In genomic region chr14:75545907-75546306, GRCh38 we compare ENCODE assay signal across 16 cellular contexts. TPM values are rescaled to one million over a fixed set of nuclear protein-coding genes. Genes with fewer than 3 reads are reported as not detected.
DNase-seq lines count a peak whose midpoint lies in the region; ATAC-seq lines count a peak whose summit lies in the region.
"Had no signal": no experiment of that assay in that cellular context is flagged by ENCODE, and none has a peak within 500 bp of the region (broad histone marks: within the 10 kb centered on the region; RNA-seq: fewer than 3 reads in every experiment).

No MANE protein-coding gene starts in this region.

- H3K27ac Mint-ChIP-seq in activated CD4-positive, alpha-beta T cell treated with anti-CD3 and anti-CD28 coated beads for 36 hours, result peak overlapping the region; percentile 83
- H3K27ac Mint-ChIP-seq in activated naive CD4-positive, alpha-beta T cell treated with anti-CD3 and anti-CD28 coated beads, Interleukin-2, amount 10 ng/mL, durations not matched to agents 7 days and 5 days, result peak overlapping the region; percentile 49
- H3K27ac Mint-ChIP-seq in T-helper 17 cell, result peak overlapping the region; percentile 97
- H3K27ac Mint-ChIP-seq in stimulated activated memory B cell treated with anti-CD40 and anti-IgM and Interleukin-4, amounts not matched to agents 10 μg/mL and 1 μg/mL and 100 μg/mL, for 72 hours, result peak overlapping the region; percentile 51

- CTCF ChIA-PET in activated CD4-positive, alpha-beta T cell treated with anti-CD3 and anti-CD28 coated beads for 36 hours (lab: Charles Lee), result interaction anchor here (0.7 to 8.8 kb wide), 3 partner anchors 16 to 57 kb away, joined by 3 to 98 read pairs (median 3); no protein-coding TSS in a partner anchor
- CTCF ChIA-PET in activated naive CD4-positive, alpha-beta T cell treated with anti-CD3 and anti-CD28 coated beads, Interleukin-2, amount 10 ng/mL, durations not matched to agents 7 days and 5 days (lab: Charles Lee), result interaction anchor here (0.9 kb wide), 1 partner anchor 32 kb away, joined by 3 read pairs; no protein-coding TSS in a partner anchor

- H3K27me3 Mint-ChIP-seq in activated CD4-positive, alpha-beta T cell treated with anti-CD3 and anti-CD28 coated beads for 36 hours, result no peaks in the 10 kb centered on the region
- no peaks in the 10 kb centered on the region for H3K27me3 Mint-ChIP-seq in activated naive CD4-positive, alpha-beta T cell treated with anti-CD3 and anti-CD28 coated beads, Interleukin-2, amount 10 ng/mL, durations not matched to agents 7 days and 5 days
- no peaks in the 10 kb centered on the region for H3K27me3 Mint-ChIP-seq in T-helper 17 cell
- H3K27me3 Mint-ChIP-seq in stimulated activated memory B cell treated with anti-CD40 and anti-IgM and Interleukin-4, amounts not matched to agents 10 μg/mL and 1 μg/mL and 100 μg/mL, for 72 hours, result no peaks in the 10 kb centered on the region

- H3K9me3 Mint-ChIP-seq in activated CD4-positive, alpha-beta T cell treated with anti-CD3 and anti-CD28 coated beads for 36 hours (ENCODE audit: low read depth), result no peaks in the 10 kb centered on the region
- no peaks in the 10 kb centered on the region for H3K9me3 Mint-ChIP-seq in activated naive CD4-positive, alpha-beta T cell treated with anti-CD3 and anti-CD28 coated beads, Interleukin-2, amount 10 ng/mL, durations not matched to agents 7 days and 5 days
- H3K9me3 Mint-ChIP-seq in stimulated activated memory B cell treated with anti-CD40 and anti-IgM and Interleukin-4, amounts not matched to agents 10 μg/mL and 1 μg/mL and 100 μg/mL, for 72 hours, result no peaks in the 10 kb centered on the region

- peaks cover 52% of the 10 kb centered on the region for H3K36me3 Mint-ChIP-seq in activated CD4-positive, alpha-beta T cell treated with anti-CD3 and anti-CD28 coated beads for 36 hours (ENCODE audit: low read depth)
- peaks cover 25% of the 10 kb centered on the region for H3K36me3 Mint-ChIP-seq in activated naive CD4-positive, alpha-beta T cell treated with anti-CD3 and anti-CD28 coated beads, Interleukin-2, amount 10 ng/mL, durations not matched to agents 7 days and 5 days
- peaks cover 11% of the 10 kb centered on the region for H3K36me3 Mint-ChIP-seq in T-helper 17 cell (ENCODE audit: low read depth)
- peaks cover 43% of the 10 kb centered on the region for H3K36me3 Mint-ChIP-seq in stimulated activated memory B cell treated with anti-CD40 and anti-IgM and Interleukin-4, amounts not matched to agents 10 μg/mL and 1 μg/mL and 100 μg/mL, for 72 hours

- peaks cover 86% of the 10 kb centered on the region for H3K4me1 Mint-ChIP-seq in activated CD4-positive, alpha-beta T cell treated with anti-CD3 and anti-CD28 coated beads for 36 hours
- H3K4me1 Mint-ChIP-seq in activated naive CD4-positive, alpha-beta T cell treated with anti-CD3 and anti-CD28 coated beads, Interleukin-2, amount 10 ng/mL, durations not matched to agents 7 days and 5 days, result peaks cover 46% of the 10 kb centered on the region
- peaks cover 52% of the 10 kb centered on the region for H3K4me1 Mint-ChIP-seq in T-helper 17 cell
- H3K4me1 Mint-ChIP-seq in stimulated activated memory B cell treated with anti-CD40 and anti-IgM and Interleukin-4, amounts not matched to agents 10 μg/mL and 1 μg/mL and 100 μg/mL, for 72 hours, result peaks cover 70% of the 10 kb centered on the region

- POLR2A ChIA-PET in activated CD4-positive, alpha-beta T cell treated with anti-CD3 and anti-CD28 coated beads for 36 hours (lab: Charles Lee), result no interaction called here

- H3K4me3 Mint-ChIP-seq in activated CD4-positive, alpha-beta T cell treated with anti-CD3 and anti-CD28 coated beads for 36 hours, result no peak overlapping the region
- H3K4me3 Mint-ChIP-seq in activated naive CD4-positive, alpha-beta T cell treated with anti-CD3 and anti-CD28 coated beads, Interleukin-2, amount 10 ng/mL, durations not matched to agents 7 days and 5 days, result no peak overlapping the region
- no peak overlapping the region for H3K4me3 Mint-ChIP-seq in T-helper 17 cell
- H3K4me3 Mint-ChIP-seq in stimulated activated memory B cell treated with anti-CD40 and anti-IgM and Interleukin-4, amounts not matched to agents 10 μg/mL and 1 μg/mL and 100 μg/mL, for 72 hours, result no peak overlapping the region

- no peaks in the 10 kb centered on the region for H3K9me3 ChIP-seq in T-helper 17 cell (ENCODE audit: control insufficient read depth, low read length, poor library complexity, severe bottlenecking)
- H3K9me3 ChIP-seq: HAP-1, MG63 had no signal

- DNase-seq in activated CD4-positive, alpha-beta T cell treated with anti-CD3 and anti-CD28 coated beads for 36 hours, result no peak
- no peak for DNase-seq in activated CD4-positive, alpha-beta T cell treated with anti-CD3 and anti-CD28 coated beads for 48 hours
- DNase-seq in activated naive CD4-positive, alpha-beta T cell treated with anti-CD3 and anti-CD28 coated beads, Interleukin-2, amount 10 ng/mL, durations not matched to agents 7 days and 5 days, result no peak
- DNase-seq in activated naive CD4-positive, alpha-beta T cell (lab: John Stamatoyannopoulos, UW), result no peak
- DNase-seq in T-helper 17 cell (no peak), HT-29 (ENCODE audit: low spot score) (no peak), NCI-H345 treated with DMSO at 0.1 percent for 48 hours (lab: John Stamatoyannopoulos, UW; ENCODE audit: unreplicated experiment) (no peak)
- DNase-seq: DMS53, MG63, NCI-H1092 treated with DMSO at 0.1 percent for 48 hours, NCI-H187, NCI-H446, PC-9 had no signal

- intact Hi-C loops in activated CD4-positive, alpha-beta T cell treated with anti-CD3 and anti-CD28 coated beads for 36 hours (cut with DNase I, micrococcal nuclease), result no loop called here

- ATAC-seq in activated CD4-positive, alpha-beta T cell treated with anti-CD3 and anti-CD28 coated beads for 36 hours, result no peak
- ATAC-seq in T-helper 17 cell, result no peak
- no peak for ATAC-seq in stimulated activated memory B cell treated with anti-CD40 and anti-IgM and Interleukin-4, amounts not matched to agents 10 μg/mL and 1 μg/mL and 100 μg/mL, for 72 hours

RNA-seq across cellular contexts. Expression of gene BATF, which starts 23.6 kb away (rescaled TPM):
- total RNA-seq in activated CD4-positive, alpha-beta T cell treated with anti-CD3 and anti-CD28 coated beads for 36 hours, result 100 to 1,000 TPM; 165 to 187 TPM
- 10 to 100 TPM; 20.3 to 21.3 TPM for total RNA-seq in T-helper 17 cell
- 1.0 and 1.3 TPM in 2 replicates for total RNA-seq in HT-29 (2014; rRNA removed; shearing (Covaris generic))
- total RNA-seq: A172 had no signal

RNA-seq across cellular contexts. Expression of gene FLVCR2, which starts 32.5 kb away (rescaled TPM):
- 1 to 10 TPM; 2.2 to 3.2 TPM for total RNA-seq in activated CD4-positive, alpha-beta T cell treated with anti-CD3 and anti-CD28 coated beads for 36 hours
- total RNA-seq in T-helper 17 cell, result 1 to 10 TPM; 6.5 to 8.1 TPM
- 2.7 and 3.5 TPM in 2 replicates for total RNA-seq in HT-29 (2014; rRNA removed; shearing (Covaris generic))
